In genomic region chr20:2451939-2452732, GRCh38 we compare ENCODE assay signal across 8 cellular contexts. TPM values are rescaled to one million over a fixed set of nuclear protein-coding genes. Genes with fewer than 3 reads are reported as not detected.
A peak's percentile ranks its signal among the peaks of the same experiment; 100 is the strongest.
DNase-seq lines count a peak whose midpoint lies in the region; ATAC-seq and TF ChIP-seq lines count a peak whose summit lies in the region.

No MANE protein-coding gene starts in this region.

- intact Hi-C loops in Calu3 (cut with micrococcal nuclease; ENCODE audit: unreplicated experiment) (loop anchor here (2.0 kb wide), 2 partner anchors 31 to 245 kb away; no protein-coding TSS in a partner anchor), testis (cut with DNase I; ENCODE audit: low total_unique reads) (no loop called here)

- WGBS in testis, 2 donors: 58 to 64% methylated on average over 8 of the region's 8 CpGs

- H3K4me3 Mint-ChIP-seq in Calu3 (ENCODE audit: low read depth, unreplicated experiment): no peak overlapping the region
- H3K4me3 Mint-ChIP-seq in natural killer cell treated with Interleukin-12 subunit alpha and Interleukin-12 subunit beta and Interleukin-15 and Interleukin-18, amount 100 ng/mL, for 72 hours: no peak overlapping the region

- TF ChIP-seq EP300 in Ishikawa (IDR thresholded peaks at IDR 0.05; ENCODE audit: borderline replicate concordance): no peak

- no peaks in the 10 kb centered on the region for H3K27me3 ChIP-seq in testis

- BruUV-seq in Calu3 (replicated peaks; lab: Mats Ljungman, UMichigan): no TSS peak

- H3K27me3 Mint-ChIP-seq in Calu3 (ENCODE audit: unreplicated experiment): peaks cover 26% of the 10 kb centered on the region
- no peaks in the 10 kb centered on the region for H3K27me3 Mint-ChIP-seq in natural killer cell treated with Interleukin-12 subunit alpha and Interleukin-12 subunit beta and Interleukin-15 and Interleukin-18, amount 100 ng/mL, for 72 hours

- peak; percentile 78 for TF ChIP-seq RAD21 in Ishikawa (IDR thresholded peaks at IDR 0.05; ENCODE audit: low read depth)

- no peak overlapping the region for H3K27ac ChIP-seq in testis

- TF ChIP-seq POLR2A in testis (IDR thresholded peaks at IDR 0.05): no peak

- TF ChIP-seq CTCF in Calu3 (IDR thresholded peaks at IDR 0.05; ENCODE audit: unreplicated experiment) (peak; percentile 61), testis (IDR thresholded peaks at IDR 0.05) (peak; percentile 49 to 79 (median 72))

- CTCF ChIA-PET in Calu3 (lab: Charles Lee): interaction anchor here (2.3 kb wide), 1 partner anchor 244 kb away, joined by 15 read pairs; no protein-coding TSS in a partner anchor

- no peaks in the 10 kb centered on the region for H3K36me3 Mint-ChIP-seq in Calu3 (ENCODE audit: insufficient read depth, unreplicated experiment)
- no peaks in the 10 kb centered on the region for H3K36me3 Mint-ChIP-seq in natural killer cell treated with Interleukin-12 subunit alpha and Interleukin-12 subunit beta and Interleukin-15 and Interleukin-18, amount 100 ng/mL, for 72 hours

- H3K9me3 Mint-ChIP-seq in Calu3 (ENCODE audit: low read depth, unreplicated experiment): no peaks in the 10 kb centered on the region
- H3K9me3 Mint-ChIP-seq in natural killer cell treated with Interleukin-12 subunit alpha and Interleukin-12 subunit beta and Interleukin-15 and Interleukin-18, amount 100 ng/mL, for 72 hours: no peaks in the 10 kb centered on the region

- ATAC-seq in natural killer cell treated with Interleukin-12 subunit alpha and Interleukin-12 subunit beta and Interleukin-15 and Interleukin-18, amount 100 ng/mL, for 72 hours: peak; percentile 73 to 76
- no peak for ATAC-seq in GM18909 (IDR thresholded peaks at IDR 0.05; ENCODE audit: poor library complexity, unreplicated experiment)

- DNase-seq in Calu3 (peak; percentile 79), OCI-M1 (lab: John Stamatoyannopoulos, UW) (peak; percentile 84), activated T-cell treated with anti-CD3 and anti-CD28 coated beads for 48 hours (ENCODE audit: low read depth) (peak; percentile 55), fibroblast of gingiva (ENCODE audit: low read depth) (peak; percentile 71), testis (peak; percentile 85)
- peak; percentile 65 for DNase-seq in natural killer cell treated with Interleukin-12 subunit alpha and Interleukin-12 subunit beta and Interleukin-15 and Interleukin-18, amount 100 ng/mL, for 72 hours (ENCODE audit: low spot score)

- H3K36me3 ChIP-seq in testis (ENCODE audit: low read depth, missing control alignments): no peaks in the 10 kb centered on the region

- no peaks in the 10 kb centered on the region for H3K4me1 ChIP-seq in testis

- H3K4me1 Mint-ChIP-seq in Calu3 (ENCODE audit: low read depth, unreplicated experiment): no peaks in the 10 kb centered on the region
- peaks cover 17 to 31% of the 10 kb centered on the region in 2 donors for H3K4me1 Mint-ChIP-seq in natural killer cell treated with Interleukin-12 subunit alpha and Interleukin-12 subunit beta and Interleukin-15 and Interleukin-18, amount 100 ng/mL, for 72 hours (ENCODE audit: low read depth in 2 of 2)

- H3K27ac Mint-ChIP-seq in Calu3 (ENCODE audit: unreplicated experiment): no peak overlapping the region
- H3K27ac Mint-ChIP-seq in natural killer cell treated with Interleukin-12 subunit alpha and Interleukin-12 subunit beta and Interleukin-15 and Interleukin-18, amount 100 ng/mL, for 72 hours: no peak overlapping the region

- H3K4me3 ChIP-seq in testis: no peak overlapping the region

- no peaks in the 10 kb centered on the region for H3K9me3 ChIP-seq in testis

TF ChIP-seq in Ishikawa, 13 proteins besides CTCF, POLR2A, EP300 and RAD21:
- TF ChIP-seq FOXM1 (IDR thresholded peaks at IDR 0.05; ENCODE audit: borderline replicate concordance, low read depth) (no peak), REST (IDR thresholded peaks at IDR 0.05; ENCODE audit: low read depth) (no peak), CREB1 (IDR thresholded peaks at IDR 0.05; ENCODE audit: low read depth) (no peak), EGR1 (IDR thresholded peaks at IDR 0.05) (no peak), CEBPB (IDR thresholded peaks at IDR 0.05) (no peak), MAX (IDR thresholded peaks at IDR 0.05) (no peak), TEAD4 (IDR thresholded peaks at IDR 0.05) (no peak), USF1 (IDR thresholded peaks at IDR 0.05) (no peak)
TF ChIP-seq in Ishikawa: peak in this region for 0.

RNA-seq across cellular contexts. Expression of gene SNRPB, which starts 18.5 kb away (rescaled TPM):
- 208 and 215 TPM in 2 replicates for total RNA-seq in Calu3 (2022)
- 100 to 1,000 TPM; 316 to 325 TPM for total RNA-seq in natural killer cell treated with Interleukin-12 subunit alpha and Interleukin-12 subunit beta and Interleukin-15 and Interleukin-18, amount 100 ng/mL, for 72 hours
- 100 to 1,000 TPM; 140 to 207 TPM for total RNA-seq in testis
- polyA plus RNA-seq in testis (ENCODE audit: insufficient read depth, low read depth, low replicate concordance): 171 TPM

RNA-seq across cellular contexts. Expression of gene ZNF343, which starts 56.6 kb away (rescaled TPM):
- total RNA-seq in Calu3 (2022) (6.5 and 6.8 TPM in 2 replicates), testis (10 to 100 TPM in 1 of 2 donors, 1 to 10 TPM in 1; 9.9 to 11.7 TPM)
- total RNA-seq in natural killer cell treated with Interleukin-12 subunit alpha and Interleukin-12 subunit beta and Interleukin-15 and Interleukin-18, amount 100 ng/mL, for 72 hours: 10 to 100 TPM in 1 of 2 donors, 1 to 10 TPM in 1; 6.8 to 21.1 TPM
- polyA plus RNA-seq in testis (ENCODE audit: insufficient read depth, low read depth, low replicate concordance): 11.0 TPM
